In genomic region chr16:3879887-3880564, GRCh38 we compare ENCODE assay signal across 8 cellular contexts. TPM values are rescaled to one million over a fixed set of nuclear protein-coding genes. Genes with fewer than 3 reads are reported as not detected.
DNase-seq lines count a peak whose midpoint lies in the region; ATAC-seq and TF ChIP-seq lines count a peak whose summit lies in the region.

No MANE protein-coding gene starts in this region.

- H3K27ac Mint-ChIP-seq in activated naive CD8-positive, alpha-beta T cell treated with anti-CD3 and anti-CD28 coated beads, Interleukin-2, amount 10 ng/mL, durations not matched to agents 7 days and 5 days, result no peak overlapping the region

- H3K27me3 ChIP-seq in prostate gland (replicated peaks; ENCODE audit: insufficient read depth), result no peaks in the 10 kb centered on the region

- H3K4me3 ChIP-seq in AG10803 (ENCODE audit: low read length) (peak overlapping the region; percentile 92), SK-N-MC (peak overlapping the region; percentile 80), prostate gland (peak overlapping the region; percentile 86 to 98)

- H3K36me3 Mint-ChIP-seq in activated naive CD8-positive, alpha-beta T cell treated with anti-CD3 and anti-CD28 coated beads, Interleukin-2, amount 10 ng/mL, durations not matched to agents 7 days and 5 days, result peaks cover 22% of the 10 kb centered on the region

- peaks cover 39% of the 10 kb centered on the region for H3K4me1 Mint-ChIP-seq in activated naive CD8-positive, alpha-beta T cell treated with anti-CD3 and anti-CD28 coated beads, Interleukin-2, amount 10 ng/mL, durations not matched to agents 7 days and 5 days

- peak overlapping the region; percentile 89 for H3K9ac ChIP-seq in SK-N-MC (ENCODE audit: insufficient read length)

- H3K36me3 ChIP-seq in SK-N-MC (ENCODE audit: insufficient read depth, low read length), result peaks cover 15% of the 10 kb centered on the region
- no peaks in the 10 kb centered on the region for H3K36me3 ChIP-seq in prostate gland

- whole genome bisulfite sequencing in prostate gland, result under 1% methylated on average over 29 of the region's 117 CpGs

- intact Hi-C loops in left cardiac atrium (cut with DNase I), result loop anchor here (2.0 to 10.0 kb wide), 3 partner anchors 95 to 189 kb away; no protein-coding TSS in a partner anchor
- intact Hi-C loops in prostate gland (cut with DNase I), result loop anchor here (1.0 to 5.0 kb wide), 4 partner anchors 108 to 353 kb away; partner anchors contain the start of gene TRAP1

- ATAC-seq in GM19035 (IDR thresholded peaks at IDR 0.05; ENCODE audit: unreplicated experiment) (peak; percentile 49), HG03432 (IDR thresholded peaks at IDR 0.05; ENCODE audit: unreplicated experiment) (peak; percentile 64), left cardiac atrium (peak; percentile 74 to 86), GM18870 (IDR thresholded peaks at IDR 0.05; ENCODE audit: unreplicated experiment) (no peak)
- peak; percentile 60 for ATAC-seq in activated naive CD8-positive, alpha-beta T cell treated with anti-CD3 and anti-CD28 coated beads, Interleukin-2, amount 10 ng/mL, durations not matched to agents 7 days and 5 days (ENCODE audit: low read depth)

- no peak for TF ChIP-seq POLR2A in prostate gland (IDR thresholded peaks at IDR 0.05)

- peak; percentile 16 for TF ChIP-seq CTCF in AG10803 (conservative IDR thresholded peaks at IDR 0.05; ENCODE audit: low read length)
- TF ChIP-seq CTCF in prostate gland (IDR thresholded peaks at IDR 0.05), result peak in 2 of 4 experiments; percentile 19 to 38

- H3K9me3 ChIP-seq in SK-N-MC (ENCODE audit: low read depth, low read length) (no peaks in the 10 kb centered on the region), prostate gland (no peaks in the 10 kb centered on the region)

- peak overlapping the region; percentile 90 for H3K4me3 Mint-ChIP-seq in activated naive CD8-positive, alpha-beta T cell treated with anti-CD3 and anti-CD28 coated beads, Interleukin-2, amount 10 ng/mL, durations not matched to agents 7 days and 5 days

- peak; percentile 53 for DNase-seq in AG10803 (ENCODE audit: low read depth)
- no peak for DNase-seq in SK-N-MC (ENCODE audit: low read depth, low spot score)
- DNase-seq in activated naive CD8-positive, alpha-beta T cell treated with anti-CD3 and anti-CD28 coated beads, Interleukin-2, amount 10 ng/mL, durations not matched to agents 7 days and 5 days, result peak; percentile 84
- DNase-seq in left cardiac atrium, result peak; percentile 84
- peak; percentile 69 for DNase-seq in prostate gland (ENCODE audit: low spot score)

- peaks cover 6% of the 10 kb centered on the region for H3K27me3 Mint-ChIP-seq in activated naive CD8-positive, alpha-beta T cell treated with anti-CD3 and anti-CD28 coated beads, Interleukin-2, amount 10 ng/mL, durations not matched to agents 7 days and 5 days

- H3K27ac ChIP-seq in SK-N-MC (no peak overlapping the region; the same call in 1 of the 2 replicates), prostate gland (peak overlapping the region; percentile 80 to 82)

- peaks cover 6% of the 10 kb centered on the region for H3K4me1 ChIP-seq in prostate gland (replicated peaks)

- POLR2A ChIA-PET in activated naive CD8-positive, alpha-beta T cell treated with anti-CD3 and anti-CD28 coated beads, Interleukin-2, amount 10 ng/mL, durations not matched to agents 7 days and 5 days (lab: Charles Lee), result interaction anchor here (1.0 to 2.4 kb wide), 6 partner anchors 163 to 392 kb away, joined by 3 to 12 read pairs (median 4); partner anchors contain the start of gene TRAP1

- no peaks in the 10 kb centered on the region for H3K9me3 Mint-ChIP-seq in activated naive CD8-positive, alpha-beta T cell treated with anti-CD3 and anti-CD28 coated beads, Interleukin-2, amount 10 ng/mL, durations not matched to agents 7 days and 5 days

RNA-seq across cellular contexts. Expression of gene CREBBP, which starts 0.5 kb away (rescaled TPM):
- 10 to 100 TPM; 72.9 to 75.8 TPM for total RNA-seq in activated naive CD8-positive, alpha-beta T cell treated with anti-CD3 and anti-CD28 coated beads, Interleukin-2, amount 10 ng/mL, durations not matched to agents 7 days and 5 days
- total RNA-seq in left cardiac atrium (10 to 100 TPM; 39.0 to 39.3 TPM), prostate gland (100 to 1,000 TPM in 1 of 2 donors, 10 to 100 TPM in 1; 82.2 to 143 TPM)
